ENCODE assay signal across 12 cellular contexts in genomic region chr14:21536395-21537087, GRCh38. TPM values are rescaled to one million over a fixed set of nuclear protein-coding genes. Genes with fewer than 3 reads are reported as not detected.
DNase-seq lines count a peak whose midpoint lies in the region; ATAC-seq and TF ChIP-seq lines count a peak whose summit lies in the region.
"Had no signal": no experiment of that assay in that cellular context is flagged by ENCODE, and none has a peak within 500 bp of the region (broad histone marks: within the 10 kb centered on the region; RNA-seq: fewer than 3 reads in every experiment).

No MANE protein-coding gene starts in this region.

- H3K27ac ChIP-seq in iPS DF 6.9 (ENCODE audit: low read length): peak overlapping the region; percentile 15
- no peak overlapping the region for H3K27ac ChIP-seq in prostate gland
- H3K27ac ChIP-seq in CD8-positive, alpha-beta memory T cell (ENCODE audit: low read depth, low read length): no peak overlapping the region

- no peak for TF ChIP-seq CTCF in prostate gland (IDR thresholded peaks at IDR 0.05)

- peaks cover 66% of the 10 kb centered on the region for H3K27me3 Mint-ChIP-seq in activated naive CD8-positive, alpha-beta T cell treated with anti-CD3 and anti-CD28 coated beads for 36 hours
- H3K27me3 Mint-ChIP-seq in CD8-positive, alpha-beta memory T cell: peaks cover 27 to 68% of the 10 kb centered on the region in 2 donors

- H3K9me3 Mint-ChIP-seq in activated naive CD8-positive, alpha-beta T cell treated with anti-CD3 and anti-CD28 coated beads for 36 hours: peaks cover 2% of the 10 kb centered on the region
- H3K9me3 Mint-ChIP-seq in CD8-positive, alpha-beta memory T cell: no peaks in the 10 kb centered on the region

- intact Hi-C loops in prostate gland (cut with DNase I): no loop called here

- H3K4me3 ChIP-seq in iPS DF 6.9 (ENCODE audit: low read length) (peak overlapping the region; percentile 68; the same call in 1 of the 2 replicates), prostate gland (peak overlapping the region; percentile 3 to 18)
- H3K4me3 ChIP-seq in CD8-positive, alpha-beta memory T cell (ENCODE audit: low read length): no peak overlapping the region

- H3K27ac Mint-ChIP-seq in activated naive CD8-positive, alpha-beta T cell treated with anti-CD3 and anti-CD28 coated beads for 36 hours: no peak overlapping the region
- H3K27ac Mint-ChIP-seq in CD8-positive, alpha-beta memory T cell: peak overlapping the region in 1 of 8 donors; percentile 0

- H3K36me3 ChIP-seq in iPS DF 6.9 (ENCODE audit: control insufficient read depth, insufficient read depth, low read length): no peaks in the 10 kb centered on the region
- H3K36me3 ChIP-seq in prostate gland: no peaks in the 10 kb centered on the region
- no peaks in the 10 kb centered on the region for H3K36me3 ChIP-seq in CD8-positive, alpha-beta memory T cell (ENCODE audit: insufficient read depth, low read length)

- peaks cover 6% of the 10 kb centered on the region for H3K4me1 Mint-ChIP-seq in activated naive CD8-positive, alpha-beta T cell treated with anti-CD3 and anti-CD28 coated beads for 36 hours
- H3K4me1 Mint-ChIP-seq in CD8-positive, alpha-beta memory T cell: peaks cover 4 to 12% (median 11%) of the 10 kb centered on the region in 3 donors

- CTCF ChIA-PET in CD8-positive, alpha-beta memory T cell (lab: Charles Lee): interaction anchor here (1.3 kb wide), 1 partner anchor 10 kb away, joined by 4 read pairs; no protein-coding TSS in a partner anchor

- no CpG with 5 or more reads among the region's 26 CpGs for WGBS in iPS DF 6.9 (ENCODE audit: insufficient coverage, insufficient read length)
- 1% methylated on average over 26 of the region's 26 CpGs for whole genome bisulfite sequencing in prostate gland

- H3K9me3 ChIP-seq in iPS DF 6.9 (ENCODE audit: control insufficient read depth, insufficient read depth, low read length) (no peaks in the 10 kb centered on the region), prostate gland (no peaks in the 10 kb centered on the region)
- no peaks in the 10 kb centered on the region for H3K9me3 ChIP-seq in CD8-positive, alpha-beta memory T cell (ENCODE audit: low read length)

- no peaks in the 10 kb centered on the region for H3K36me3 Mint-ChIP-seq in activated naive CD8-positive, alpha-beta T cell treated with anti-CD3 and anti-CD28 coated beads for 36 hours
- peaks cover 0 to 4% (median 0%) of the 10 kb centered on the region in 3 donors for H3K36me3 Mint-ChIP-seq in CD8-positive, alpha-beta memory T cell

- no peak for ATAC-seq in HG02623 (IDR thresholded peaks at IDR 0.05; ENCODE audit: unreplicated experiment)

- H3K27me3 ChIP-seq in iPS DF 6.9 (ENCODE audit: control insufficient read depth, insufficient read depth, low read length) (no peaks in the 10 kb centered on the region), prostate gland (replicated peaks; ENCODE audit: insufficient read depth) (peaks cover 2% of the 10 kb centered on the region)
- H3K27me3 ChIP-seq in CD8-positive, alpha-beta memory T cell (ENCODE audit: insufficient read depth, low read length, poor library complexity, severe bottlenecking): peaks cover 20% of the 10 kb centered on the region

- peak; percentile 44 for DNase-seq in ELF-1 (ENCODE audit: low read depth, low spot score)
- no peak for DNase-seq in activated naive CD8-positive, alpha-beta T cell treated with anti-CD3 and anti-CD28 coated beads for 36 hours
- DNase-seq in iPS DF 6.9 (ENCODE audit: low read depth, low spot score): no peak
- DNase-seq in prostate gland (ENCODE audit: low spot score): no peak
- DNase-seq in activated effector memory CD4-positive, alpha-beta T cell treated with Interleukin-2 at 50 U/mL for 16 hours: no peak
- DNase-seq in CD8-positive, alpha-beta memory T cell: no peak
- DNase-seq in NCI-H446 (lab: John Stamatoyannopoulos, UW): no peak
- DNase-seq: activated T-cell treated with anti-CD3 and anti-CD28 coated beads, Interleukin-2, amount 50 U/mL, for 1 hour; DND-41; stimulated activated CD4-positive, alpha-beta T cell treated with anti-CD3 and anti-CD28 coated beads, Interleukin-4, amount 100 ng/mL, for 4 hours had no signal

- no peaks in the 10 kb centered on the region; the same call in 1 of the 2 replicates for H3K4me1 ChIP-seq in iPS DF 6.9 (ENCODE audit: control insufficient read depth, insufficient read depth, low read length)
- no peaks in the 10 kb centered on the region for H3K4me1 ChIP-seq in prostate gland (replicated peaks)
- no peaks in the 10 kb centered on the region for H3K4me1 ChIP-seq in CD8-positive, alpha-beta memory T cell (ENCODE audit: insufficient read depth, low read length)

- no peak for TF ChIP-seq POLR2A in prostate gland (IDR thresholded peaks at IDR 0.05)

- H3K4me3 Mint-ChIP-seq in activated naive CD8-positive, alpha-beta T cell treated with anti-CD3 and anti-CD28 coated beads for 36 hours: peak overlapping the region; percentile 25
- H3K4me3 Mint-ChIP-seq in CD8-positive, alpha-beta memory T cell: peak overlapping the region in 2 of 7 donors; percentile 29 to 33

- POLR2A ChIA-PET in CD8-positive, alpha-beta memory T cell (lab: Charles Lee): no interaction called here

RNA-seq across cellular contexts. Expression of gene SALL2, which starts 10.4 kb away (rescaled TPM):
- 1 to 10 TPM; 4.4 to 5.2 TPM for total RNA-seq in activated naive CD8-positive, alpha-beta T cell treated with anti-CD3 and anti-CD28 coated beads for 36 hours
- 10 to 100 TPM in 1 of 2 donors, 1 to 10 TPM in 1; 8.1 to 10.2 TPM for total RNA-seq in prostate gland
- total RNA-seq in CD8-positive, alpha-beta memory T cell: 1 to 10 TPM; 2.0 to 2.6 TPM
- 1.4 TPM for polyA plus RNA-seq in CD8-positive, alpha-beta memory T cell

RNA-seq across cellular contexts. Expression of gene METTL3, which starts 25.4 kb away (rescaled TPM):
- total RNA-seq in activated naive CD8-positive, alpha-beta T cell treated with anti-CD3 and anti-CD28 coated beads for 36 hours: 10 to 100 TPM; 52.2 to 54.2 TPM
- 10 to 100 TPM; 48.3 to 71.5 TPM for total RNA-seq in prostate gland
- total RNA-seq in CD8-positive, alpha-beta memory T cell: 10 to 100 TPM; 54.1 to 58.9 TPM
- polyA plus RNA-seq in CD8-positive, alpha-beta memory T cell: 27.4 TPM

RNA-seq across cellular contexts. Expression of gene OR10G3, which starts 43.3 kb away (rescaled TPM):
- total RNA-seq in activated naive CD8-positive, alpha-beta T cell treated with anti-CD3 and anti-CD28 coated beads for 36 hours: not detected
- not detected for total RNA-seq in prostate gland
- not detected for total RNA-seq in CD8-positive, alpha-beta memory T cell
- not detected for polyA plus RNA-seq in CD8-positive, alpha-beta memory T cell
- total RNA-seq: glomerular endothelial cell had no signal

RNA-seq across cellular contexts. Expression of gene TOX4, which starts 59.5 kb away (rescaled TPM):
- 10 to 100 TPM; 76.5 to 78.0 TPM for total RNA-seq in activated naive CD8-positive, alpha-beta T cell treated with anti-CD3 and anti-CD28 coated beads for 36 hours
- 10 to 100 TPM; 53.2 to 58.2 TPM for total RNA-seq in prostate gland
- 10 to 100 TPM; 82.7 to 83.0 TPM for total RNA-seq in CD8-positive, alpha-beta memory T cell
- 93.3 TPM for polyA plus RNA-seq in CD8-positive, alpha-beta memory T cell

RNA-seq across cellular contexts. Expression of gene RAB2B, which starts 59.8 kb away (rescaled TPM):
- total RNA-seq in activated naive CD8-positive, alpha-beta T cell treated with anti-CD3 and anti-CD28 coated beads for 36 hours: 10 to 100 TPM; 17.3 to 21.0 TPM
- 10 to 100 TPM; 25.1 to 35.9 TPM for total RNA-seq in prostate gland
- 10 to 100 TPM; 25.5 to 25.7 TPM for total RNA-seq in CD8-positive, alpha-beta memory T cell
- 14.4 TPM for polyA plus RNA-seq in CD8-positive, alpha-beta memory T cell
